In the genomic region with DNA sequence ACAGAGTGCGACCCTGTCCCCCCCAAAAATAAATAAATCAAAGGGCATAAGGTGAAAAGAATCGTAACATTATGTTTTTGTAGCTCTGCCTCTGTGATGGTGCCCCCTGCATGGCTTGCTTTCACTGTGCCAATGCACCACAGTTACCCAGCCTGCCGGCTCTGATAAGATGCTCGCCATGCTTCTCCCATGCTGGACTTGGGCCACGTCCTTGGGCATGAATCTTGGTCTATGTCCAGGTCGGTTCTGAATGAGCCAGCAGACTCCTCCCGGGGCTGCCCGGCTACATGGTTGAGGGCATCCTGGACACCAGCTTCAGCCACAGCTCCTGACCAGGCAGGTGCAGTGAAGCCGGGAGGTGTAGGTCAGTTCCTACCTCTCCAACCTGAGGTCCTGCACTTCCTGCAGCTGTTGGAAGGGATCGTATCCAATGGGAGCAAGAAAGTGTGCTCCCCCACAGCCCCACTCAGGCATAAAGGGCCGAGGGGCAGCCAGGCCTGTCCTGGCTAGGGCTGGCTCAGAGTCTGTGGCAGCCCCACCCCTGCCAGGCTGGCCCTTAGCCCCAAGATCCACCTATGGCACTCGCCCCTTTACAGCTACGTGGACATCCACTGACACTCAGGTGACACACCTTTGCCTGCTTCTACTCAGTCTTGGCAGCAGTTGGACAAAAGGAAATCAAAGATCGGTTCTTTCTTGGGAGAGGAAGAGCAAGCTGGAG, we compare ENCODE assay signal across 9 cellular contexts. TPM values are rescaled to one million over a fixed set of nuclear protein-coding genes. Genes with fewer than 3 reads are reported as not detected.
DNase-seq lines count a peak whose midpoint lies in the region; ATAC-seq and TF ChIP-seq lines count a peak whose summit lies in the region.
"Had no signal": no experiment of that assay in that cellular context is flagged by ENCODE, and none has a peak within 500 bp of the region (broad histone marks: within the 10 kb centered on the region; RNA-seq: fewer than 3 reads in every experiment).

No MANE protein-coding gene starts in this region.

- intact Hi-C loops in esophagus muscularis mucosa (cut with DNase I), result no loop called here
- intact Hi-C loops in aorta (cut with DNase I), result loop anchor here in 1 of 2 donors (2.0 kb wide), 1 partner anchor 33 kb away; the partner anchor contains the start of gene CHST3

- no peak for TF ChIP-seq POLR2A in esophagus muscularis mucosa (IDR thresholded peaks at IDR 0.05; ENCODE audit: low read depth)

- H3K27me3 Mint-ChIP-seq in CD8-positive, alpha-beta memory T cell, result peaks cover 11 to 17% of the 10 kb centered on the region in 2 donors

- DNase-seq in RWPE1 (ENCODE audit: low spot score) (peak; percentile 28), esophagus muscularis mucosa (ENCODE audit: extremely low spot score) (no peak), myocyte (ENCODE audit: low read depth) (peak; percentile 57), aorta (no peak), NCI-H2107 treated with DMSO at 0.1 percent for 48 hours (lab: John Stamatoyannopoulos, UW; ENCODE audit: unreplicated experiment) (no peak)
- DNase-seq in CD8-positive, alpha-beta memory T cell, result no peak
- no peak for DNase-seq in stimulated activated naive CD4-positive, alpha-beta T cell treated with Interleukin-2 at 50 U/mL for 16 hours (lab: John Stamatoyannopoulos, UW)
- DNase-seq: NCI-H2171 treated with DMSO at 0.1 percent for 48 hours had no signal

- peaks cover 66 to 74% (median 73%) of the 10 kb centered on the region in 4 donors for H3K4me1 ChIP-seq in esophagus muscularis mucosa
- no peaks in the 10 kb centered on the region for H3K4me1 ChIP-seq in thymus (ENCODE audit: control insufficient read depth, insufficient read depth, low read length)
- H3K4me1 ChIP-seq in CD8-positive, alpha-beta memory T cell (ENCODE audit: insufficient read depth, low read length), result no peaks in the 10 kb centered on the region
- H3K4me1 ChIP-seq in aorta (ENCODE audit: control insufficient read depth in 1 of 2, insufficient read depth in 2 of 2, low read length in 2 of 2), result peaks cover 2 to 17% of the 10 kb centered on the region in 2 donors

- CTCF ChIA-PET in RWPE1 (lab: Yijun Ruan, JAX), result interaction anchor here (0.6 to 1.7 kb wide), 4 partner anchors 10 to 691 kb away, joined by 3 to 7 read pairs (median 4); no protein-coding TSS in a partner anchor
- CTCF ChIA-PET in CD8-positive, alpha-beta memory T cell (lab: Charles Lee), result interaction anchor here (1.1 kb wide), 1 partner anchor 13 kb away, joined by 3 read pairs; no protein-coding TSS in a partner anchor

- H3K27ac ChIP-seq in RWPE1, result peak overlapping the region; percentile 96
- peak overlapping the region; percentile 72 to 80 (median 74) for H3K27ac ChIP-seq in esophagus muscularis mucosa (replicated peaks in 1 of 4)
- peak overlapping the region; percentile 20 for H3K27ac ChIP-seq in thymus (ENCODE audit: low read depth)
- no peak overlapping the region for H3K27ac ChIP-seq in CD8-positive, alpha-beta memory T cell (ENCODE audit: low read depth, low read length)
- peak overlapping the region in 1 of 2 donors; percentile 23 for H3K27ac ChIP-seq in aorta (ENCODE audit: low read depth in 1 of 2, low read length in 2 of 2)

- H3K27me3 ChIP-seq in esophagus muscularis mucosa (no peaks in the 10 kb centered on the region), thymus (ENCODE audit: control insufficient read depth, insufficient read depth) (no peaks in the 10 kb centered on the region), aorta (ENCODE audit: control insufficient read depth in 1 of 2, insufficient read depth in 2 of 2, low read length in 1 of 2) (no peaks in the 10 kb centered on the region)
- no peaks in the 10 kb centered on the region for H3K27me3 ChIP-seq in CD8-positive, alpha-beta memory T cell (ENCODE audit: insufficient read depth, low read length, poor library complexity, severe bottlenecking)

- TF ChIP-seq CTCF in RWPE1 (conservative IDR thresholded peaks at IDR 0.05; ENCODE audit: low read depth), result no peak
- TF ChIP-seq CTCF in esophagus muscularis mucosa (IDR thresholded peaks at IDR 0.05), result no peak

- POLR2A ChIA-PET in RWPE1 (lab: Yijun Ruan, JAX; ENCODE audit: low non-redundant PET), result interaction anchor here (0.6 kb wide), 2 partner anchors 100 to 1732 kb away, joined by 3 to 13 read pairs; no protein-coding TSS in a partner anchor
- POLR2A ChIA-PET in CD8-positive, alpha-beta memory T cell (lab: Charles Lee), result no interaction called here

- H3K4me3 ChIP-seq in esophagus muscularis mucosa, result no peak overlapping the region
- no peak overlapping the region for H3K4me3 ChIP-seq in thymus (ENCODE audit: low read length)
- no peak overlapping the region for H3K4me3 ChIP-seq in CD8-positive, alpha-beta memory T cell (ENCODE audit: low read length)
- no peak overlapping the region for H3K4me3 ChIP-seq in aorta (ENCODE audit: low read length in 2 of 2)

- H3K36me3 Mint-ChIP-seq in CD8-positive, alpha-beta memory T cell, result no peaks in the 10 kb centered on the region

- no peak overlapping the region for H3K27ac Mint-ChIP-seq in CD8-positive, alpha-beta memory T cell

- 72% methylated on average over 11 of the region's 14 CpGs for WGBS in esophagus muscularis mucosa
- 95% methylated on average over 14 of the region's 14 CpGs for WGBS in thymus
- 19 to 23% methylated on average over 14 of the region's 14 CpGs for WGBS in aorta, 2 donors

- no peaks in the 10 kb centered on the region for H3K9me3 ChIP-seq in esophagus muscularis mucosa
- H3K9me3 ChIP-seq in thymus (ENCODE audit: control insufficient read depth), result no peaks in the 10 kb centered on the region
- H3K9me3 ChIP-seq in CD8-positive, alpha-beta memory T cell (ENCODE audit: low read length), result no peaks in the 10 kb centered on the region
- no peaks in the 10 kb centered on the region for H3K9me3 ChIP-seq in aorta (ENCODE audit: control insufficient read depth, low read length)

- peaks cover 4 to 6% (median 5%) of the 10 kb centered on the region in 3 donors for H3K4me1 Mint-ChIP-seq in CD8-positive, alpha-beta memory T cell

- TF ChIP-seq EP300 in esophagus muscularis mucosa (IDR thresholded peaks at IDR 0.05), result no peak

- ATAC-seq in aorta (ENCODE audit: low FRiP score), result no peak

- no peak overlapping the region for H3K4me3 Mint-ChIP-seq in CD8-positive, alpha-beta memory T cell

- H3K36me3 ChIP-seq in esophagus muscularis mucosa, result no peaks in the 10 kb centered on the region
- no peaks in the 10 kb centered on the region for H3K36me3 ChIP-seq in thymus (ENCODE audit: control insufficient read depth, insufficient read depth)
- H3K36me3 ChIP-seq in CD8-positive, alpha-beta memory T cell (ENCODE audit: insufficient read depth, low read length), result no peaks in the 10 kb centered on the region
- no peaks in the 10 kb centered on the region for H3K36me3 ChIP-seq in aorta (ENCODE audit: control insufficient read depth in 1 of 2, insufficient read depth in 2 of 2, low read length in 1 of 2)

- H3K9me3 Mint-ChIP-seq in CD8-positive, alpha-beta memory T cell, result peaks cover 0 to 1% (median 0%) of the 10 kb centered on the region in 5 donors

RNA-seq across cellular contexts. Expression of gene CHST3, which starts 34.1 kb away (rescaled TPM):
- total RNA-seq in esophagus muscularis mucosa (10 to 100 TPM; 24.1 to 43.0 (median 38.7) TPM), myocyte (49.3 and 57.5 TPM in 2 replicates), aorta (10 to 100 TPM; 30.5 to 47.9 TPM)
- 81.8 TPM for polyA plus RNA-seq in myocyte (2012)
- polyA plus RNA-seq in thymus (2.5 TPM), aorta (1 to 10 TPM; 4.1 to 8.6 TPM)
- under 1 TPM; 0.07 TPM for total RNA-seq in CD8-positive, alpha-beta memory T cell
- polyA plus RNA-seq in CD8-positive, alpha-beta memory T cell, result not detected

Comparison
In these comparisons a context has a peak if more than half of its experiments do, and no peak if none do; other contexts are left out.
1. DNase-seq: peak in RWPE1 (single experiment) and myocyte (single experiment); none in esophagus muscularis mucosa (single experiment), CD8-positive, alpha-beta memory T cell (0 of 5), aorta (0 of 2), NCI-H2107 treated with DMSO at 0.1 percent for 48 hours (single experiment) and stimulated activated naive CD4-positive, alpha-beta T cell treated with Interleukin-2 at 50 U/mL for 16 hours (single experiment).
2. RNA of gene CHST3, which starts 34.1 kb away (total RNA-seq): 49.3 to 57.5 TPM in myocyte, 30.5 to 47.9 TPM in aorta and 24.1 to 43.0 TPM in esophagus muscularis mucosa; 0.07 TPM in CD8-positive, alpha-beta memory T cell; every median in the first group is over 10 times any median in the second.